19 cellular contexts compared by ENCODE assay signal in the genomic region with DNA sequence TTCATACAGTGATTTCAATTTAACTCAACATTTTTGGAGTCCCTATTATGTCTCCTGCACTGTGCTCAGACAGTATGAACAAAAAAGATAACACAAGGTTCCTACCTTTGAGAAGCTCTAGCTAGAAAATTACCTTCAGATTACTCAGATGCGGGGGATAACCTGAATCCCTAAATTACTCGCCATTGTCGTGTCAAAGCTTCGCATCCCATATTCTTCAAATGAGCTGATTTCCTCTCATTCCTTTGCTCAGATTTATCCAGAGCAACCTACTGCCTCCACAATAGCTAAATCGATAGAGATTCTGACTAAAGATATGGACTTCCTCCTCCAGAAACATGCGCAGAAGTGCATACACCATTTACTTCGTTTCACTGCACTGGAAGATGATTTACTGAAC. TPM values are rescaled to one million over a fixed set of nuclear protein-coding genes. Genes with fewer than 3 reads are reported as not detected.
DNase-seq lines count a peak whose midpoint lies in the region; ATAC-seq, FAIRE-seq and TF ChIP-seq lines count a peak whose summit lies in the region.
"Had no signal": no experiment of that assay in that cellular context is flagged by ENCODE, and none has a peak within 500 bp of the region (broad histone marks: within the 10 kb centered on the region; RNA-seq: fewer than 3 reads in every experiment).

No MANE protein-coding gene starts in this region.

- H3K4me1 ChIP-seq in GM12878 (ENCODE audit: control insufficient read depth, insufficient read depth, low read length) = no peaks in the 10 kb centered on the region

- no peak overlapping the region for H2AFZ ChIP-seq in GM12878 (ENCODE audit: control insufficient read depth, low read depth, low read length)
- H2AFZ ChIP-seq: GM23338 had no signal

- no peak overlapping the region for H3K9ac ChIP-seq in GM12878 (ENCODE audit: control insufficient read depth, insufficient read depth, low read length)

- H3K36me3 ChIP-seq in GM12878 (ENCODE audit: control insufficient read depth in 2 of 2, insufficient read depth in 2 of 2, low read length in 1 of 2) = no peaks in the 10 kb centered on the region

- ATAC-seq in activated naive CD8-positive, alpha-beta T cell treated with anti-CD3 and anti-CD28 coated beads, Interleukin-2, amount 50 U/mL, for 24 hours = no peak
- ATAC-seq in GM12878 (no peak), GM19023 (IDR thresholded peaks at IDR 0.05; ENCODE audit: unreplicated experiment) (no peak)
- ATAC-seq: GM23338 had no signal

- TF ChIP-seq EP300 in GM12878 (IDR thresholded peaks at IDR 0.05; ENCODE audit: borderline replicate concordance in 1 of 2, control insufficient read depth in 1 of 2, low read depth in 2 of 2, low read length in 2 of 2) = no peak

- CTCF ChIA-PET in GM12878 (lab: Yijun Ruan, JAX) = interaction anchor here (0.7 to 3.8 kb wide), 8 partner anchors 10 to 279 kb away, joined by 3 to 31 read pairs (median 3); no protein-coding TSS in a partner anchor

- H3K36me3 Mint-ChIP-seq in activated naive CD8-positive, alpha-beta T cell treated with anti-CD3 and anti-CD28 coated beads, Interleukin-2, amount 50 U/mL, for 24 hours (ENCODE audit: low read depth) = peaks cover 7% of the 10 kb centered on the region
- H3K36me3 Mint-ChIP-seq in activated naive CD8-positive, alpha-beta T cell treated with anti-CD3 and anti-CD28 coated beads for 36 hours = peaks cover 8% of the 10 kb centered on the region
- peaks cover 6% of the 10 kb centered on the region for H3K36me3 Mint-ChIP-seq in progenitor cell of endocrine pancreas (ENCODE audit: insufficient read depth)

- no peak overlapping the region for H3K4me3 Mint-ChIP-seq in activated naive CD8-positive, alpha-beta T cell treated with anti-CD3 and anti-CD28 coated beads, Interleukin-2, amount 50 U/mL, for 24 hours
- no peak overlapping the region for H3K4me3 Mint-ChIP-seq in activated naive CD8-positive, alpha-beta T cell treated with anti-CD3 and anti-CD28 coated beads for 36 hours
- H3K4me3 Mint-ChIP-seq in progenitor cell of endocrine pancreas (ENCODE audit: low read depth) = no peak overlapping the region
- H3K4me3 Mint-ChIP-seq: CD4-positive, alpha-beta memory T cell; GM23338 had no signal

- H4K20me1 ChIP-seq in GM12878 (ENCODE audit: control insufficient read depth, insufficient read depth) = no peaks in the 10 kb centered on the region

- peaks cover 2% of the 10 kb centered on the region for H3K27me3 Mint-ChIP-seq in activated naive CD8-positive, alpha-beta T cell treated with anti-CD3 and anti-CD28 coated beads, Interleukin-2, amount 50 U/mL, for 24 hours
- no peaks in the 10 kb centered on the region for H3K27me3 Mint-ChIP-seq in activated naive CD8-positive, alpha-beta T cell treated with anti-CD3 and anti-CD28 coated beads for 36 hours
- H3K27me3 Mint-ChIP-seq in progenitor cell of endocrine pancreas = peaks cover 38% of the 10 kb centered on the region
- H3K27me3 Mint-ChIP-seq: CD4-positive, alpha-beta memory T cell had no signal

- peaks cover 29% of the 10 kb centered on the region for H3K4me1 Mint-ChIP-seq in activated naive CD8-positive, alpha-beta T cell treated with anti-CD3 and anti-CD28 coated beads, Interleukin-2, amount 50 U/mL, for 24 hours
- peaks cover 23% of the 10 kb centered on the region for H3K4me1 Mint-ChIP-seq in activated naive CD8-positive, alpha-beta T cell treated with anti-CD3 and anti-CD28 coated beads for 36 hours
- H3K4me1 Mint-ChIP-seq in progenitor cell of endocrine pancreas (ENCODE audit: low read depth) = no peaks in the 10 kb centered on the region
- H3K4me1 Mint-ChIP-seq: GM23338 had no signal

- H3K27me3 ChIP-seq in GM12878 (replicated peaks in 1 of 2; ENCODE audit: control insufficient read depth in 2 of 2, insufficient read depth in 2 of 2, low read length in 1 of 2) = no peaks in the 10 kb centered on the region

- H3K27ac Mint-ChIP-seq in activated naive CD8-positive, alpha-beta T cell treated with anti-CD3 and anti-CD28 coated beads, Interleukin-2, amount 50 U/mL, for 24 hours = peak overlapping the region; percentile 0
- H3K27ac Mint-ChIP-seq in activated naive CD8-positive, alpha-beta T cell treated with anti-CD3 and anti-CD28 coated beads for 36 hours = no peak overlapping the region
- peak overlapping the region; percentile 54 for H3K27ac Mint-ChIP-seq in progenitor cell of endocrine pancreas
- H3K27ac Mint-ChIP-seq: GM23338 had no signal

- TF ChIP-seq RAD21 in GM12878 (IDR thresholded peaks at IDR 0.05; ENCODE audit: insufficient read depth, low read depth, low read length) = no peak

- no peaks in the 10 kb centered on the region for H3K9me3 ChIP-seq in GM12878 (replicated peaks; ENCODE audit: control insufficient read depth, insufficient read depth, low read length)

- SMC1A ChIA-PET in GM12878 (lab: Charles Lee; ENCODE audit: uncharacterized antibody, unreplicated experiment) = interaction anchor here (0.9 to 1.5 kb wide), 4 partner anchors 10 to 165 kb away, joined by 3 to 5 read pairs (median 4); no protein-coding TSS in a partner anchor

- no peaks in the 10 kb centered on the region for H3K9me3 Mint-ChIP-seq in activated naive CD8-positive, alpha-beta T cell treated with anti-CD3 and anti-CD28 coated beads, Interleukin-2, amount 50 U/mL, for 24 hours
- H3K9me3 Mint-ChIP-seq in activated naive CD8-positive, alpha-beta T cell treated with anti-CD3 and anti-CD28 coated beads for 36 hours = no peaks in the 10 kb centered on the region
- no peaks in the 10 kb centered on the region for H3K9me3 Mint-ChIP-seq in progenitor cell of endocrine pancreas (ENCODE audit: low read depth)
- H3K9me3 Mint-ChIP-seq: CD4-positive, alpha-beta memory T cell; GM23338 had no signal

- H3K27ac ChIP-seq in GM12878 (ENCODE audit: control insufficient read depth, insufficient read depth) = no peak overlapping the region
- H3K27ac ChIP-seq: C4-2B had no signal

- TF ChIP-seq CTCF in GM12878 (IDR thresholded peaks at IDR 0.05 in 2 of 3, conservative IDR thresholded peaks at IDR 0.05 in 1 of 3; ENCODE audit: control insufficient read depth in 2 of 3, extremely low read depth in 1 of 3, insufficient read depth in 1 of 3, low read depth in 3 of 3, low read length in 3 of 3) = no peak
- no peak for TF ChIP-seq CTCF in progenitor cell of endocrine pancreas (IDR thresholded peaks at IDR 0.05; ENCODE audit: unreplicated experiment)

- H3K4me3 ChIP-seq in GM12878 = no peak overlapping the region
- H3K4me3 ChIP-seq: GM23338 had no signal

- no TSS peak for BruUV-seq in GM12878 (replicated peaks; lab: Mats Ljungman, UMichigan)

- no peak for DNase-seq in activated naive CD8-positive, alpha-beta T cell treated with anti-CD3 and anti-CD28 coated beads, Interleukin-2, amount 50 U/mL, for 24 hours
- DNase-seq in activated naive CD8-positive, alpha-beta T cell treated with anti-CD3 and anti-CD28 coated beads for 36 hours = no peak
- DNase-seq in GM12878 (ENCODE audit: low read depth, low spot score) = no peak
- no peak for DNase-seq in progenitor cell of endocrine pancreas (ENCODE audit: low spot score, unreplicated experiment)
- no peak for DNase-seq in KBM-7
- DNase-seq: ACHN; CD4-positive, alpha-beta memory T cell; COR-L47; DMS 273 treated with DMSO at 0.1 percent for 48 hours; DMS53; DND-41; EL; HCEC 1CT had no signal

- WGBS in GM12878 (ENCODE audit: insufficient coverage, insufficient replicate concordance, low lambda C conversion rate, missing lambda C conversion rate) = 76% methylated on average over 7 of the region's 7 CpGs

- no peak overlapping the region for H3K4me2 ChIP-seq in GM12878 (ENCODE audit: control insufficient read depth, insufficient read depth)
- H3K4me2 ChIP-seq: GM23338 had no signal

- in situ Hi-C loops in GM12878 (cut with MboI) (loop anchor here (5.0 kb wide), 1 partner anchor 97 kb away; no protein-coding TSS in a partner anchor), KBM-7 (cut with MboI; ENCODE audit: low pct_unique_long_range_greater_than_20kb, low sequenced_read_pairs) (no loop called here)

- H3K79me2 ChIP-seq in GM12878 (ENCODE audit: control insufficient read depth, insufficient read depth, low read length) = no peaks in the 10 kb centered on the region

- POLR2A ChIA-PET in GM12878 (lab: Charles Lee) = no interaction called here

- RAD21 ChIA-PET in GM12878 (lab: Charles Lee; ENCODE audit: unreplicated experiment) = interaction anchor here (1.0 to 1.9 kb wide), 2 partner anchors 55 to 98 kb away, joined by 4 to 5 read pairs; no protein-coding TSS in a partner anchor

- FAIRE-seq in GM12878 (lab: Jason Lieb, UNC) = no peak
- FAIRE-seq: A204.1, GM12891, H54 had no signal

- TF ChIP-seq POLR2A in GM12878 (IDR thresholded peaks at IDR 0.05; ENCODE audit: low read depth, low read length) = no peak

- intact Hi-C loops in GM12878 (cut with micrococcal nuclease; ENCODE audit: unreplicated experiment) = loop anchor here (5.0 kb wide), 1 partner anchor 162 kb away; no protein-coding TSS in a partner anchor

TF ChIP-seq in GM12878, 131 proteins besides CTCF, POLR2A, EP300 and RAD21:
- TF ChIP-seq NFIC (IDR thresholded peaks at IDR 0.05; ENCODE audit: low read depth, low read length) (0 out of 2 replicates have a peak, but pooled peaks have one; percentile 21), KLF5 (IDR thresholded peaks at IDR 0.05; ENCODE audit: partially characterized antibody) (no peak)

RNA-seq across cellular contexts. Expression of gene ZNF800, which starts 42.6 kb away (rescaled TPM):
- 10 to 100 TPM; 32.1 to 34.2 TPM for total RNA-seq in activated naive CD8-positive, alpha-beta T cell treated with anti-CD3 and anti-CD28 coated beads for 36 hours
- 74.0 and 78.7 TPM in 2 replicates for total RNA-seq in GM12878 (2013; cell fraction: nucleolus; rRNA removed)
- total RNA-seq in GM12878 (2014; rRNA removed) (14.5 and 16.7 TPM in 2 replicates), GM12878 (2014; rRNA removed; fragmentation: Illumina TruSeq; extraction: Trizol) (33.9 and 34.3 TPM in 2 replicates), GM12878 (2021) (28.5 and 31.2 TPM in 2 replicates), progenitor cell of endocrine pancreas (27.5 and 28.2 TPM in 2 replicates)
- polyA plus RNA-seq in GM12878 (2011; ENCODE audit: low read depth) = 6.9 TPM
- polyA plus RNA-seq in GM12878 (2011; rRNA removed) (23.0 and 31.8 TPM in 2 replicates), GM12878 (2014; fragmentation: Illumina TruSeq; extraction: Trizol) (24.5 and 38.1 TPM in 2 replicates), GM12878 (2014; fragmentation: Nextera tagmentation; extraction: Ambion mirVana) (1 to 10 TPM; 6.8 to 7.4 TPM), GM12878 (2014; rRNA removed) (11.0 and 11.8 TPM in 2 replicates), GM12878 (2016; fragmentation: Nextera tagmentation; extraction: Ambion mirVana) (10 to 100 TPM; 26.6 to 27.6 TPM)
- 8.9 and 13.6 TPM in 2 replicates for polyA plus RNA-seq in GM12878 (2011; cell fraction: cytosol; rRNA removed)
- polyA plus RNA-seq in GM12878 (2011; cell fraction: nucleus; rRNA removed) = 16.8 and 17.5 TPM in 2 replicates
- 11.8 and 13.5 TPM in 2 replicates for polyA plus RNA-seq in GM12878 (2012)
- 18.2 and 29.6 TPM in 2 replicates for polyA minus RNA-seq in GM12878 (2011; rRNA and poly(A)+ RNA removed)
- 17.6 and 20.5 TPM in 2 replicates for polyA minus RNA-seq in GM12878 (2011; cell fraction: cytosol; rRNA and poly(A)+ RNA removed)
- polyA minus RNA-seq in GM12878 (2011; cell fraction: nucleus; rRNA and poly(A)+ RNA removed) = 29.5 and 47.8 TPM in 2 replicates
